In genomic region chr16:3143189-3143588, GRCh38 we compare ENCODE assay signal across 1 cellular context.
TF ChIP-seq lines count a peak whose summit lies in the region.

No MANE protein-coding gene starts in this region.

TF ChIP-seq in SK-N-SH treated with all-trans-retinoic acid at 6 μM for 48 hours, 23 proteins besides CTCF, POLR2A, EP300 and RAD21 (continued from another document):
- TF ChIP-seq TSHZ2 (CRISPR knock-in tag; IDR thresholded peaks at IDR 0.05) = no peak
- TF ChIP-seq TCF4 (CRISPR knock-in tag; IDR thresholded peaks at IDR 0.05; ENCODE audit: borderline replicate concordance) = no peak
TF ChIP-seq in SK-N-SH treated with all-trans-retinoic acid at 6 μM for 48 hours: peak in this region for 0.
